In the genomic region with DNA sequence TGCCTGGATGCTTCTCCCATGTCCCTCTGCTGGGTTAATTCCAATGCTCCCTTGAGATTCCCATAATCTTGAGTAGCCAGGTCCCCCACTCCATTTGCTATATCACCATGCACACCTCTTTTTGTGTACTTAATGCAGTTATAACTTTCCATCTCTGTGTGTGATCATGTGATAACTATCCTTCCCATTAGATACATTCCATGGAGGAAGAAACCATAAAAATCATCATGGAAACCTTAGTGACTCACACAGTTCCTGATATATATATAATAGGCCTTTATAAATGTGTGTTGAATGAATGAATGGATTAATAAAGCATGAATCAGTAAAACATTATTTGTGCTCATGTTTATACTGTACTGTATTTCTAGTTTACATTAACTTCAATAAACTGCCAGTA, we compare ENCODE assay signal across 28 cellular contexts.
"Had no signal": no experiment of that assay in that cellular context is flagged by ENCODE, and none has a peak within 500 bp of the region (broad histone marks: within the 10 kb centered on the region; RNA-seq: fewer than 3 reads in every experiment).

No MANE protein-coding gene starts in this region.

- H3K9me3 Mint-ChIP-seq: activated naive CD4-positive, alpha-beta T cell treated with anti-CD3 and anti-CD28 coated beads, Interleukin-2, amount 10 ng/mL, durations not matched to agents 7 days and 5 days; activated naive CD8-positive, alpha-beta T cell treated with anti-CD3 and anti-CD28 coated beads, Interleukin-2, amount 50 U/mL, for 24 hours; nephron; stimulated activated naive CD8-positive, alpha-beta T cell treated with anti-CD3 and anti-CD28 coated beads, Interleukin-15, Interleukin-2, amounts not matched to agents 100 ng/mL and 50 ng/mL, for 24 hours had no signal

- H3K27ac ChIP-seq: coronary artery, dorsolateral prefrontal cortex, heart right ventricle, left ventricle myocardium inferior, ovary, prostate gland, skin epidermis, thoracic aorta, uterus, VCaP had no signal

- DNase-seq: activated CD4-positive, alpha-beta T cell treated with anti-CD3 and anti-CD28 coated beads for 48 hours; activated CD4-positive, alpha-beta T cell treated with anti-CD3 and anti-CD28 coated beads, Interleukin-2, amount 50 U/mL, for 48 hours; activated CD8-positive, alpha-beta memory T cell treated with anti-CD3 and anti-CD28 coated beads for 24 hours; activated effector memory CD4-positive, alpha-beta T cell treated with anti-CD3 and anti-CD28 coated beads, Interleukin-2, amount 50 U/mL, for 16 hours; activated naive CD4-positive, alpha-beta T cell treated with anti-CD3 and anti-CD28 coated beads, Interleukin-2, amount 10 ng/mL, durations not matched to agents 7 days and 5 days; activated naive CD8-positive, alpha-beta T cell treated with anti-CD3 and anti-CD28 coated beads, Interleukin-2, amount 50 U/mL, for 24 hours; dorsolateral prefrontal cortex; effector memory CD4-positive, alpha-beta T cell; foreskin fibroblast; heart right ventricle; kidney glomerular epithelial cell; left ventricle myocardium inferior; mesendoderm; ovary; retina; stimulated activated CD4-positive, alpha-beta T cell treated with anti-CD3 and anti-CD28 coated beads, Interleukin-4, amount 100 ng/mL, for 24 hours; uterus had no signal

- H3K27ac Mint-ChIP-seq: activated naive CD4-positive, alpha-beta T cell treated with anti-CD3 and anti-CD28 coated beads, Interleukin-2, amount 10 ng/mL, durations not matched to agents 7 days and 5 days; activated naive CD8-positive, alpha-beta T cell treated with anti-CD3 and anti-CD28 coated beads, Interleukin-2, amount 50 U/mL, for 24 hours; nephron; stimulated activated effector memory CD8-positive, alpha-beta T cell treated with anti-CD3 and anti-CD28 coated beads, Interleukin-12 subunit alpha, Interleukin-12 subunit beta, amount 100 ng/mL, for 72 hours; stimulated activated naive CD8-positive, alpha-beta T cell treated with anti-CD3 and anti-CD28 coated beads, Interleukin-15, Interleukin-2, amounts not matched to agents 100 ng/mL and 50 ng/mL, for 24 hours; type B pancreatic cell had no signal

- H3K36me3 Mint-ChIP-seq: stimulated activated effector memory CD8-positive, alpha-beta T cell treated with anti-CD3 and anti-CD28 coated beads, Interleukin-12 subunit alpha, Interleukin-12 subunit beta, amount 100 ng/mL, for 72 hours had no signal

- FAIRE-seq: TTC549 had no signal

- H3K4me3 ChIP-seq: coronary artery, dorsolateral prefrontal cortex, heart right ventricle, left ventricle myocardium inferior, lung, ovary, prostate gland, skin epidermis, thoracic aorta, uterus had no signal

- H3K4me1 Mint-ChIP-seq: activated naive CD4-positive, alpha-beta T cell treated with anti-CD3 and anti-CD28 coated beads, Interleukin-2, amount 10 ng/mL, durations not matched to agents 7 days and 5 days; stimulated activated effector memory CD8-positive, alpha-beta T cell treated with anti-CD3 and anti-CD28 coated beads, Interleukin-12 subunit alpha, Interleukin-12 subunit beta, amount 100 ng/mL, for 72 hours had no signal

- H3K4me3 Mint-ChIP-seq: activated naive CD4-positive, alpha-beta T cell treated with anti-CD3 and anti-CD28 coated beads, Interleukin-2, amount 10 ng/mL, durations not matched to agents 7 days and 5 days; activated naive CD8-positive, alpha-beta T cell treated with anti-CD3 and anti-CD28 coated beads, Interleukin-2, amount 50 U/mL, for 24 hours; nephron; stimulated activated effector memory CD8-positive, alpha-beta T cell treated with anti-CD3 and anti-CD28 coated beads, Interleukin-12 subunit alpha, Interleukin-12 subunit beta, amount 100 ng/mL, for 72 hours; stimulated activated naive CD8-positive, alpha-beta T cell treated with anti-CD3 and anti-CD28 coated beads, Interleukin-15, Interleukin-2, amounts not matched to agents 100 ng/mL and 50 ng/mL, for 24 hours; type B pancreatic cell had no signal

- H3K9me3 ChIP-seq: heart right ventricle, left ventricle myocardium inferior, ovary, prostate gland, thoracic aorta, uterus had no signal

- H3K4me1 ChIP-seq: left ventricle myocardium inferior, prostate gland, uterus had no signal

- H3K27me3 ChIP-seq: dorsolateral prefrontal cortex, heart right ventricle, ovary, uterus had no signal

- H3K36me3 ChIP-seq: heart right ventricle, left ventricle myocardium inferior, ovary, prostate gland, thoracic aorta, uterus had no signal

- H3K27me3 Mint-ChIP-seq: activated naive CD4-positive, alpha-beta T cell treated with anti-CD3 and anti-CD28 coated beads, Interleukin-2, amount 10 ng/mL, durations not matched to agents 7 days and 5 days; activated naive CD8-positive, alpha-beta T cell treated with anti-CD3 and anti-CD28 coated beads, Interleukin-2, amount 50 U/mL, for 24 hours; stimulated activated naive CD8-positive, alpha-beta T cell treated with anti-CD3 and anti-CD28 coated beads, Interleukin-15, Interleukin-2, amounts not matched to agents 100 ng/mL and 50 ng/mL, for 24 hours had no signal
